In genomic region chr9:121324755-121325154, GRCh38 we compare ENCODE assay signal across 15 cellular contexts. TPM values are rescaled to one million over a fixed set of nuclear protein-coding genes. Genes with fewer than 3 reads are reported as not detected.
DNase-seq lines count a peak whose midpoint lies in the region; ATAC-seq, FAIRE-seq and TF ChIP-seq lines count a peak whose summit lies in the region.
"Had no signal": no experiment of that assay in that cellular context is flagged by ENCODE, and none has a peak within 500 bp of the region (broad histone marks: within the 10 kb centered on the region; RNA-seq: fewer than 3 reads in every experiment).

No MANE protein-coding gene starts in this region.

- peaks cover 63% of the 10 kb centered on the region for H3K4me1 ChIP-seq in A549
- H3K4me1 ChIP-seq in kidney (ENCODE audit: control insufficient read depth in 1 of 2, insufficient read depth in 1 of 2, low read depth in 1 of 2, low read length in 2 of 2) = peaks cover 0 to 2% of the 10 kb centered on the region in 2 donors
- H3K4me1 ChIP-seq in spleen = peaks cover 0 to 95% (median 45%) of the 10 kb centered on the region in 6 donors

- CTCF ChIA-PET in A549 (lab: Yijun Ruan, JAX) = interaction anchor here (1.2 to 14.9 kb wide), 2 partner anchors 21 to 52 kb away, joined by 3 to 301 read pairs; no protein-coding TSS in a partner anchor

- no peak overlapping the region for H3K4me2 ChIP-seq in A549

- no peaks in the 10 kb centered on the region for H3K27me3 ChIP-seq in spleen (replicated peaks in 1 of 7)
- H3K27me3 ChIP-seq: MG63 had no signal

- DNase-seq in A549 (ENCODE audit: low read depth in 1 of 2, low spot score in 1 of 2) (no peak), kidney (no peak), spleen (no peak), GOT3 (lab: John Stamatoyannopoulos, UW) (no peak), NCI-H1092 (lab: John Stamatoyannopoulos, UW) (no peak), COR-L47 (lab: John Stamatoyannopoulos, UW) (no peak), NCI-H2029 treated with DMSO at 0.1 percent for 48 hours (lab: John Stamatoyannopoulos, UW) (no peak)
- DNase-seq: activated CD4-positive, alpha-beta T cell treated with anti-CD3 and anti-CD28 coated beads, Interleukin-2, amount 10 ng/mL, durations not matched to agents 24 days and 14 days; amygdala; midbrain; NCI-H2107; stimulated activated CD4-positive, alpha-beta T cell treated with anti-CD3 and anti-CD28 coated beads, Interleukin-4, amount 100 ng/mL, for 1 hour; T-helper 9 cell had no signal

- peaks cover 45 to 50% of the 10 kb centered on the region in 2 donors for H3K36me3 ChIP-seq in kidney (ENCODE audit: control insufficient read depth in 1 of 2, insufficient read depth in 2 of 2, low read length in 2 of 2)
- H3K36me3 ChIP-seq in spleen = peaks cover 0 to 100% (median 53%) of the 10 kb centered on the region in 6 donors

- H3K27ac ChIP-seq in A549 (peak overlapping the region; percentile 90 to 92; a peak in 5 of 6 replicates), adipose tissue (ENCODE audit: low read depth, low read length) (peak overlapping the region; percentile 87), kidney (ENCODE audit: low read depth in 2 of 2, low read length in 2 of 2) (peak overlapping the region; percentile 45 to 86), spleen (peak overlapping the region; percentile 30 to 88 (median 84))

- no peak for TF ChIP-seq RAD21 in A549 (conservative IDR thresholded peaks at IDR 0.05 in 1 of 2, IDR thresholded peaks at IDR 0.05 in 1 of 2)

- no peak overlapping the region for H3K9ac ChIP-seq in kidney (ENCODE audit: low read length in 2 of 2)

- no peaks in the 10 kb centered on the region for H3K9me3 ChIP-seq in A549
- no peaks in the 10 kb centered on the region for H3K9me3 ChIP-seq in kidney (ENCODE audit: control insufficient read depth in 1 of 2, low read length in 2 of 2)
- H3K9me3 ChIP-seq in spleen = no peaks in the 10 kb centered on the region

- no peak for TF ChIP-seq EP300 in A549 (IDR thresholded peaks at IDR 0.05)

- WGBS in A549 (ENCODE audit: missing lambda C conversion rate) = 76% methylated on average over 2 of the region's 2 CpGs
- 72 to 92% (median 77%) methylated on average over 2 of the region's 2 CpGs for WGBS in adipose tissue, 3 donors
- 56 to 90% (median 84%) methylated on average over 2 of the region's 2 CpGs for WGBS in spleen, 5 donors

- TF ChIP-seq POLR2A in A549 (IDR thresholded peaks at IDR 0.05; ENCODE audit: low read length) (no peak), spleen (IDR thresholded peaks at IDR 0.05) (no peak)

- FAIRE-seq in A549 (lab: Jason Lieb, UNC) (no peak), kidney (lab: Jason Lieb, UNC) (no peak)

- intact Hi-C loops in kidney (cut with DNase I) (no loop called here), spleen (cut with DNase I; ENCODE audit: low total_unique reads) (loop anchor here (5.0 to 10.0 kb wide), 2 partner anchors 50 to 73 kb away; partner anchors contain the start of gene STOM)

- POLR2A ChIA-PET in A549 (lab: Yijun Ruan, JAX) = no interaction called here

- H3K4me3 ChIP-seq in A549 (no peak overlapping the region), kidney (ENCODE audit: low read length in 2 of 2) (no peak overlapping the region), spleen (no peak overlapping the region)
- H3K4me3 ChIP-seq: MG63 had no signal

- TF ChIP-seq CTCF in A549 (IDR thresholded peaks at IDR 0.05) (no peak), kidney (IDR thresholded peaks at IDR 0.05; ENCODE audit: borderline replicate concordance, extremely low read depth, insufficient read depth) (no peak), spleen (IDR thresholded peaks at IDR 0.05 in 8 of 11, conservative IDR thresholded peaks at IDR 0.05 in 3 of 11) (no peak)

- no peak for ATAC-seq in A549

TF ChIP-seq in A549, 52 proteins besides CTCF, POLR2A, EP300 and RAD21:
- no peak for TF ChIP-seq ATOH8 (CRISPR knock-in tag; IDR thresholded peaks at IDR 0.05; ENCODE audit: low read depth)
- TF ChIP-seq KDM5A (IDR thresholded peaks at IDR 0.05) = no peak
- TF ChIP-seq ZNF302 (CRISPR knock-in tag; IDR thresholded peaks at IDR 0.05) = no peak
- no peak for TF ChIP-seq EHF (CRISPR knock-in tag; IDR thresholded peaks at IDR 0.05)
- TF ChIP-seq ZSCAN20 (CRISPR knock-in tag; IDR thresholded peaks at IDR 0.05) = no peak
- no peak for TF ChIP-seq CHD4 (IDR thresholded peaks at IDR 0.05; ENCODE audit: borderline replicate concordance)
- no peak for TF ChIP-seq CBX2 (IDR thresholded peaks at IDR 0.05; ENCODE audit: borderline replicate concordance, low read depth)
- no peak for TF ChIP-seq ESRRA (IDR thresholded peaks at IDR 0.05; ENCODE audit: borderline replicate concordance, low read length)
- no peak for TF ChIP-seq KDM1A (IDR thresholded peaks at IDR 0.05; ENCODE audit: low read depth)
- no peak for TF ChIP-seq USF2 (IDR thresholded peaks at IDR 0.05)
- TF ChIP-seq NPAS2 (CRISPR knock-in tag; IDR thresholded peaks at IDR 0.05; ENCODE audit: borderline replicate concordance) = no peak
- no peak for TF ChIP-seq GATA3 (IDR thresholded peaks at IDR 0.05; ENCODE audit: borderline replicate concordance)
- TF ChIP-seq HOXB13 (CRISPR knock-in tag; IDR thresholded peaks at IDR 0.05; ENCODE audit: low read depth) = no peak

RNA-seq across cellular contexts. Expression of gene STOM, which starts 45.3 kb away (rescaled TPM):
- 234 and 246 TPM in 2 replicates for polyA plus RNA-seq in A549 (2011; rRNA removed)
- 40.8 and 49.6 TPM in 2 replicates for polyA plus RNA-seq in A549 (2012; cell fraction: cytosol; rRNA removed)
- 21.8 and 32.1 TPM in 2 replicates for polyA plus RNA-seq in A549 (2012; cell fraction: nucleus; rRNA removed)
- 83.3 to 92.0 TPM (median 91.4 TPM) in 3 replicates for polyA plus RNA-seq in A549 (2017; fragmentation: RNase III; extraction: RNeasy Plus Mini Kit Qiagen cat#74134 plus additional on column Dnase treatment)
- 99.2 and 99.5 TPM in 2 replicates for polyA minus RNA-seq in A549 (2011; rRNA and poly(A)+ RNA removed)
- 100 to 1,000 TPM in 2 of 3 donors, 10 to 100 TPM in 1; 36.4 to 333 (median 194) TPM for polyA plus RNA-seq in adipose tissue
- total RNA-seq in kidney = 229 TPM
- 165 TPM for polyA plus RNA-seq in kidney (ENCODE audit: insufficient read depth, low read depth, low replicate concordance)
- total RNA-seq in spleen = 100 to 1,000 TPM; 265 to 493 (median 335) TPM
- polyA plus RNA-seq in spleen = 10 to 100 TPM; 42.7 to 91.6 (median 80.7) TPM

RNA-seq across cellular contexts. Expression of gene GSN, which starts 56.8 kb away (rescaled TPM):
- polyA plus RNA-seq in A549 (2011; rRNA removed) (77.2 and 88.5 TPM in 2 replicates), A549 (2017; fragmentation: RNase III; extraction: RNeasy Plus Mini Kit Qiagen cat#74134 plus additional on column Dnase treatment) (24.5 to 36.5 TPM (median 33.7 TPM) in 3 replicates), adipose tissue (1,000 to 10,000 TPM in 2 of 3 donors, 100 to 1,000 TPM in 1; 183 to 2,232 (median 1,519) TPM), kidney (ENCODE audit: insufficient read depth, low read depth, low replicate concordance) (235 TPM), spleen (100 to 1,000 TPM; 115 to 252 (median 122) TPM)
- polyA plus RNA-seq in A549 (2012; cell fraction: cytosol; rRNA removed) = 39.8 and 42.0 TPM in 2 replicates
- polyA plus RNA-seq in A549 (2012; cell fraction: nucleus; rRNA removed) = 76.2 and 84.7 TPM in 2 replicates
- 110 TPM in 2 replicates for polyA minus RNA-seq in A549 (2011; rRNA and poly(A)+ RNA removed)
- total RNA-seq in kidney (511 TPM), spleen (100 to 1,000 TPM; 165 to 432 (median 263) TPM)
